In genomic region chr22:50520826-50521453, GRCh38 we compare ENCODE assay signal across 2 cellular contexts.
TF ChIP-seq lines count a peak whose summit lies in the region.

No MANE protein-coding gene starts in this region.

TF ChIP-seq in HEK293, 187 proteins besides CTCF, POLR2A, EP300 and RAD21:
- TF ChIP-seq SP3 (tag by site-specific recombination; IDR thresholded peaks at IDR 0.05), result no peak
- TF ChIP-seq GLIS1 (tag by site-specific recombination; IDR thresholded peaks at IDR 0.05), result peak; percentile 40; the same call in 1 of the 2 replicates
TF ChIP-seq in HEK293: peak in this region for 1.

TF ChIP-seq in H1, 55 proteins besides CTCF, POLR2A, EP300 and RAD21:
- TF ChIP-seq TAF1 (IDR thresholded peaks at IDR 0.05; ENCODE audit: low read depth, low read length) (no peak), SP4 (IDR thresholded peaks at IDR 0.05; ENCODE audit: low read length) (no peak), BCL11A (IDR thresholded peaks at IDR 0.05; ENCODE audit: low read depth in 2 of 2, low read length in 2 of 2) (no peak), BRCA1 (IDR thresholded peaks at IDR 0.05; ENCODE audit: low read depth, low read length) (no peak), KDM5A (IDR thresholded peaks at IDR 0.05; ENCODE audit: low read length) (no peak), KDM4A (IDR thresholded peaks at IDR 0.05; ENCODE audit: low read depth, low read length, severe bottlenecking) (no peak), MAFK (IDR thresholded peaks at IDR 0.05; ENCODE audit: low read depth, low read length) (no peak), SRF (IDR thresholded peaks at IDR 0.05; ENCODE audit: low read depth, low read length) (no peak)
